ENCODE assay signal across 12 cellular contexts in the genomic region with DNA sequence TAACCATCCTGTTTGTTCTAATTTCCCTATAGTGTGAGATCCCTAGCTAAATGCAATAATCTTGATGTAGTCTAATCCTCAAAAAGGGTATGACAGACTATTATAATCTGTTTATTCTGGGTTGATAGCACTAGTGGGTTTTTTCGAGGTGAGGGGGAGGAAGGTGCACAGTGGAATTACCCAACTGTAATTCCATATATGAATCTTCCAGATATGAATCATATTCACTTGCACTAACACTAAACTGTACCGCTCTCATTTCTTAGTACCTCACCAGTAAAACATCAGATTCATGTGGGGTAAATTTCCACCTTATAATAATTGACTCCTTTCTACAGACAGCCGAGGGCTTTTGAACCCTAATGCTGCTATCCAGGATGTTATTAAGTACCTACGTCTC. TPM values are rescaled to one million over a fixed set of nuclear protein-coding genes. Genes with fewer than 3 reads are reported as not detected.
DNase-seq lines count a peak whose midpoint lies in the region; ATAC-seq and TF ChIP-seq lines count a peak whose summit lies in the region.
"Had no signal": no experiment of that assay in that cellular context is flagged by ENCODE, and none has a peak within 500 bp of the region (broad histone marks: within the 10 kb centered on the region; RNA-seq: fewer than 3 reads in every experiment).

No MANE protein-coding gene starts in this region.

- H2AFZ ChIP-seq in OCI-LY1 (ENCODE audit: low read length): no peak overlapping the region

- H3K79me2 ChIP-seq in OCI-LY1 (ENCODE audit: insufficient read depth, low read length): peaks cover 55% of the 10 kb centered on the region

- H3K9ac ChIP-seq in OCI-LY1 (ENCODE audit: low read length): no peak overlapping the region; the same call in 1 of the 2 replicates
- H3K9ac ChIP-seq: BLaER1 had no signal

- H3K9me2 ChIP-seq in OCI-LY1 (ENCODE audit: low read depth, low read length): no peaks in the 10 kb centered on the region

- H3K9me3 ChIP-seq in OCI-LY1 (ENCODE audit: low read length) (no peaks in the 10 kb centered on the region), upper lobe of left lung (no peaks in the 10 kb centered on the region)
- H3K9me3 ChIP-seq: BLaER1 had no signal

- H3K27me3 ChIP-seq in OCI-LY1 (ENCODE audit: insufficient read depth, low read length): no peaks in the 10 kb centered on the region
- no peaks in the 10 kb centered on the region for H3K27me3 ChIP-seq in upper lobe of left lung
- H3K27me3 ChIP-seq: BLaER1 had no signal

- H3F3A ChIP-seq in OCI-LY1 (ENCODE audit: insufficient read depth, low read length): no peaks in the 10 kb centered on the region

- 78 to 79% methylated on average over 4 of the region's 4 CpGs for WGBS in upper lobe of left lung, 2 donors

- peak; percentile 31 for ATAC-seq in GM19023 (IDR thresholded peaks at IDR 0.05; ENCODE audit: unreplicated experiment)
- peak; percentile 44 for ATAC-seq in HG02852 (IDR thresholded peaks at IDR 0.05; ENCODE audit: unreplicated experiment)
- no peak for ATAC-seq in HG03469 (IDR thresholded peaks at IDR 0.05; ENCODE audit: unreplicated experiment)
- ATAC-seq in upper lobe of left lung (ENCODE audit: low FRiP score in 2 of 2): no peak

- H3K36me3 ChIP-seq in OCI-LY1 (ENCODE audit: insufficient read depth, low read length) (peaks cover 6% of the 10 kb centered on the region; the same call in 1 of the 2 replicates), upper lobe of left lung (no peaks in the 10 kb centered on the region)
- H3K36me3 ChIP-seq: BLaER1 had no signal

- TF ChIP-seq CTCF in GM12865 (IDR thresholded peaks at IDR 0.05; ENCODE audit: insufficient read depth, low read depth, low read length, missing control alignments) (no peak), OCI-LY1 (IDR thresholded peaks at IDR 0.05; ENCODE audit: low read length) (no peak), foreskin fibroblast (IDR thresholded peaks at IDR 0.05; ENCODE audit: low read depth, low read length) (no peak), upper lobe of left lung (IDR thresholded peaks at IDR 0.05) (no peak)

- H3K27ac ChIP-seq in OCI-LY1 (ENCODE audit: low read depth, low read length, poor library complexity, severe bottlenecking) (peak overlapping the region; percentile 28), upper lobe of left lung (no peak overlapping the region)
- H3K27ac ChIP-seq: BLaER1, RWPE1 had no signal

- H3K4me2 ChIP-seq in OCI-LY1 (ENCODE audit: low read length): no peak overlapping the region
- H3K4me2 ChIP-seq: BLaER1 had no signal

- H3K4me1 ChIP-seq in OCI-LY1 (ENCODE audit: insufficient read depth, low read length, severe bottlenecking): peaks cover 88% of the 10 kb centered on the region
- peaks cover 10 to 35% (median 20%) of the 10 kb centered on the region in 4 donors for H3K4me1 ChIP-seq in upper lobe of left lung

- DNase-seq in GM12865 (ENCODE audit: low read depth) (peak; percentile 51), foreskin fibroblast (no peak), GOT3 (lab: John Stamatoyannopoulos, UW) (no peak), upper lobe of left lung (no peak)
- DNase-seq: NCI-H2081 treated with DMSO at 0.1 percent for 48 hours had no signal

- H3K4me3 ChIP-seq in GM12865 (ENCODE audit: low read depth, low read length) (no peak overlapping the region), OCI-LY1 (ENCODE audit: low read depth, low read length, poor library complexity, severe bottlenecking) (no peak overlapping the region), foreskin fibroblast (ENCODE audit: low read depth in 1 of 2, low read length in 2 of 2) (no peak overlapping the region), upper lobe of left lung (no peak overlapping the region)
- H3K4me3 ChIP-seq: BLaER1 had no signal

- H4K20me1 ChIP-seq in OCI-LY1 (ENCODE audit: insufficient read depth, low read length): no peaks in the 10 kb centered on the region

- TF ChIP-seq EP300 in upper lobe of left lung (IDR thresholded peaks at IDR 0.05): no peak

- TF ChIP-seq POLR2A in upper lobe of left lung (IDR thresholded peaks at IDR 0.05): no peak

RNA-seq across cellular contexts. Expression of gene NCOA7, which starts 16.5 kb away (rescaled TPM):
- 10 to 100 TPM; 33.5 to 75.6 (median 48.9) TPM for total RNA-seq in upper lobe of left lung

RNA-seq across cellular contexts. Expression of gene HEY2, which starts 57.9 kb away (rescaled TPM):
- total RNA-seq in upper lobe of left lung: 1 to 10 TPM; 1.3 to 3.3 (median 1.8) TPM
- total RNA-seq: renal cortical epithelial cell had no signal

Comparison
In these comparisons a context has a peak if more than half of its experiments do, and no peak if none do; other contexts are left out.
1. ATAC-seq: peak in GM19023 (single experiment) and HG02852 (single experiment); none in HG03469 (single experiment) and upper lobe of left lung (0 of 2).